In the genomic region with DNA sequence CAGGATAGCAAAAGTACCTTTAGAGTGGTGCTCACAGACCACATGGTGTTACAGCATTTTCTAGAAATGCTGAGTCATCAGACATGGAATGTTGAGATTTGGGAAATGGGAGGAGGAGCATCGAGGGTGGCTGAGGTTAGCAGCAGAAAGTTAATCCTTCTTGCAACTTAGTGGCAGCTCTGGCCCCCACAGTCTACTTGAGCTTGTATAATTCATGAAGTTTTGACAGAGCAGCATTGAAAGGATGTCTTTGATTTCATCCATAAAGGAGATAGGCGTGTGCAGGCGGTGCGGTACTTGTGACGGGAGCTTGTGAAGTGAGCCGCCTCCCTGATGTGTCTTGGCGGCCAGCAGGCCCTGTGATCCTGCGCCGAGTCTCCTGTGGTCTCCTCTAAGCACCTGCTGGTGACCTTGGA, we compare ENCODE assay signal across 14 cellular contexts.
DNase-seq lines count a peak whose midpoint lies in the region; ATAC-seq, FAIRE-seq and TF ChIP-seq lines count a peak whose summit lies in the region.
"Had no signal": no experiment of that assay in that cellular context is flagged by ENCODE, and none has a peak within 500 bp of the region (broad histone marks: within the 10 kb centered on the region; RNA-seq: fewer than 3 reads in every experiment).

No MANE protein-coding gene starts in this region.

- no peak overlapping the region for H3K27ac Mint-ChIP-seq in activated T-helper 2 cell treated with anti-CD3 and anti-CD28 coated beads, Interferon-gamma antibody, Interleukin-2, Interleukin-4, amounts not matched to agents 10 μg/mL and 5 μg/mL and 100 μg/mL, durations not matched to agents 14 hours and 24 hours and 36 hours
- H3K27ac Mint-ChIP-seq: activated naive CD4-positive, alpha-beta T cell treated with anti-CD3 and anti-CD28 coated beads for 36 hours; dendritic cell treated with granulocyte-macrophage colony-stimulating factor and Interleukin-4, amounts not matched to agents 40 ng/mL and 50 ng/mL, for 4 days had no signal

- H3K27me3 Mint-ChIP-seq in activated T-helper 2 cell treated with anti-CD3 and anti-CD28 coated beads, Interferon-gamma antibody, Interleukin-2, Interleukin-4, amounts not matched to agents 10 μg/mL and 5 μg/mL and 100 μg/mL, durations not matched to agents 14 hours and 24 hours and 36 hours (ENCODE audit: low read depth), result no peaks in the 10 kb centered on the region
- H3K27me3 Mint-ChIP-seq: dendritic cell treated with granulocyte-macrophage colony-stimulating factor and Interleukin-4, amounts not matched to agents 40 ng/mL and 50 ng/mL, for 4 days had no signal

- WGBS in A549 (ENCODE audit: missing lambda C conversion rate), result 84% methylated on average over 5 of the region's 9 CpGs
- no CpG with 5 or more reads among the region's 9 CpGs for WGBS in mesendoderm (ENCODE audit: extremely low coverage, insufficient coverage, low lambda C conversion rate)

- no peak for TF ChIP-seq EP300 in A549 (IDR thresholded peaks at IDR 0.05)

- no peak overlapping the region for H3K9ac ChIP-seq in mesendoderm (ENCODE audit: low read length)

- H3K18ac ChIP-seq in mesendoderm (ENCODE audit: low read length), result no peak overlapping the region

- peaks cover 13% of the 10 kb centered on the region for H3K4me1 Mint-ChIP-seq in activated T-helper 2 cell treated with anti-CD3 and anti-CD28 coated beads, Interferon-gamma antibody, Interleukin-2, Interleukin-4, amounts not matched to agents 10 μg/mL and 5 μg/mL and 100 μg/mL, durations not matched to agents 14 hours and 24 hours and 36 hours (ENCODE audit: low read depth)

- no peaks in the 10 kb centered on the region for H3K27me3 ChIP-seq in mesendoderm (ENCODE audit: insufficient read depth, low read length, poor library complexity)
- H3K27me3 ChIP-seq: gastrocnemius medialis had no signal

- no peak for TF ChIP-seq RAD21 in A549 (conservative IDR thresholded peaks at IDR 0.05 in 1 of 2, IDR thresholded peaks at IDR 0.05 in 1 of 2)

- TF ChIP-seq CTCF in A549 (IDR thresholded peaks at IDR 0.05) (no peak), choroid plexus epithelial cell (conservative IDR thresholded peaks at IDR 0.05; ENCODE audit: low read depth, low read length) (no peak), OCI-LY7 (conservative IDR thresholded peaks at IDR 0.05; ENCODE audit: low read length) (no peak)

- POLR2A ChIA-PET in A549 (lab: Yijun Ruan, JAX), result no interaction called here
- POLR2A ChIA-PET in OCI-LY7 (lab: Charles Lee), result no interaction called here

- no peaks in the 10 kb centered on the region for H3K79me2 ChIP-seq in mesendoderm (ENCODE audit: control insufficient read depth, insufficient read depth, low read length)
- no peaks in the 10 kb centered on the region for H3K79me2 ChIP-seq in OCI-LY7 (ENCODE audit: insufficient read depth, low read depth, low read length)

- H3K36me3 Mint-ChIP-seq in activated T-helper 2 cell treated with anti-CD3 and anti-CD28 coated beads, Interferon-gamma antibody, Interleukin-2, Interleukin-4, amounts not matched to agents 10 μg/mL and 5 μg/mL and 100 μg/mL, durations not matched to agents 14 hours and 24 hours and 36 hours (ENCODE audit: low read depth), result peaks cover 18% of the 10 kb centered on the region

- H3K27ac ChIP-seq in A549 (0 out of 6 replicates have a peak overlapping the region, but pooled peaks of 1 of the 2 experiments have one; percentile 28), mesendoderm (ENCODE audit: low read depth, low read length) (no peak overlapping the region), OCI-LY7 (ENCODE audit: low read depth, low read length, poor library complexity, severe bottlenecking) (no peak overlapping the region)
- H3K27ac ChIP-seq: gastrocnemius medialis had no signal

- ATAC-seq in A549, result no peak
- ATAC-seq: gastrocnemius medialis had no signal

- H2BK5ac ChIP-seq in mesendoderm (ENCODE audit: low read length), result no peak overlapping the region

- H3K9me3 ChIP-seq in A549, result no peaks in the 10 kb centered on the region; the same call in 2 of the 3 replicates
- no peaks in the 10 kb centered on the region for H3K9me3 ChIP-seq in OCI-LY7 (ENCODE audit: low read length)

- H4K20me1 ChIP-seq in OCI-LY7 (ENCODE audit: insufficient read depth, low read length), result no peaks in the 10 kb centered on the region

- H3K4ac ChIP-seq in mesendoderm (ENCODE audit: low read depth, low read length), result no peak overlapping the region

- H4K8ac ChIP-seq in mesendoderm (ENCODE audit: low read depth, low read length), result no peak overlapping the region

- H4K5ac ChIP-seq in mesendoderm (ENCODE audit: low read length), result no peak overlapping the region

- no peak overlapping the region for H3K4me3 Mint-ChIP-seq in activated T-helper 2 cell treated with anti-CD3 and anti-CD28 coated beads, Interferon-gamma antibody, Interleukin-2, Interleukin-4, amounts not matched to agents 10 μg/mL and 5 μg/mL and 100 μg/mL, durations not matched to agents 14 hours and 24 hours and 36 hours (ENCODE audit: low read depth)
- H3K4me3 Mint-ChIP-seq: activated naive CD4-positive, alpha-beta T cell treated with anti-CD3 and anti-CD28 coated beads for 36 hours; dendritic cell treated with granulocyte-macrophage colony-stimulating factor and Interleukin-4, amounts not matched to agents 40 ng/mL and 50 ng/mL, for 4 days; H9 had no signal

- no TSS peak for BruUV-seq in OCI-LY7 (replicated peaks; lab: Mats Ljungman, UMichigan)

- DNase-seq in A549 (ENCODE audit: low read depth in 1 of 2, low spot score in 1 of 2) (no peak), HS-5 (ENCODE audit: low read depth) (peak; percentile 3), choroid plexus epithelial cell (ENCODE audit: low read depth) (peak; percentile 85), mesendoderm (peak; percentile 71), OCI-LY7 (ENCODE audit: low spot score) (no peak), NCI-H2227 (lab: John Stamatoyannopoulos, UW; ENCODE audit: unreplicated experiment) (no peak)
- DNase-seq in activated T-helper 2 cell treated with anti-CD3 and anti-CD28 coated beads, Interferon-gamma antibody, Interleukin-2, Interleukin-4, amounts not matched to agents 10 μg/mL and 5 μg/mL and 100 μg/mL, durations not matched to agents 14 hours and 24 hours and 36 hours (ENCODE audit: low spot score), result no peak
- DNase-seq in stimulated activated naive CD4-positive, alpha-beta T cell treated with Interleukin-2 at 50 U/mL for 16 hours (lab: John Stamatoyannopoulos, UW), result no peak
- DNase-seq: activated naive CD4-positive, alpha-beta T cell treated with anti-CD3 and anti-CD28 coated beads for 36 hours; gastrocnemius medialis; H9; NCI-H1417; NCI-H526 treated with DMSO at 0.1 percent for 48 hours had no signal

- H3K4me1 ChIP-seq in A549, result no peaks in the 10 kb centered on the region
- H3K4me1 ChIP-seq in mesendoderm (ENCODE audit: control insufficient read depth, low read depth, low read length), result peaks cover 2% of the 10 kb centered on the region
- no peaks in the 10 kb centered on the region for H3K4me1 ChIP-seq in OCI-LY7 (ENCODE audit: insufficient read depth, low read length, poor library complexity, severe bottlenecking)
- H3K4me1 ChIP-seq: gastrocnemius medialis had no signal

- H2BK120ac ChIP-seq in mesendoderm (ENCODE audit: low read depth, low read length), result no peak overlapping the region

- no peak overlapping the region for H2AFZ ChIP-seq in OCI-LY7 (ENCODE audit: low read length)

- no peaks in the 10 kb centered on the region for H3K36me3 ChIP-seq in mesendoderm (ENCODE audit: control insufficient read depth, insufficient read depth, low read length)
- no peaks in the 10 kb centered on the region for H3K36me3 ChIP-seq in OCI-LY7 (ENCODE audit: insufficient read depth, low read length)
- H3K36me3 ChIP-seq: gastrocnemius medialis had no signal

- H2AK5ac ChIP-seq in mesendoderm (ENCODE audit: low read length), result no peak overlapping the region

- no peak for TF ChIP-seq POLR2A in A549 (IDR thresholded peaks at IDR 0.05; ENCODE audit: low read length)

- no peaks in the 10 kb centered on the region for H3K9me2 ChIP-seq in OCI-LY7 (ENCODE audit: insufficient read depth, low read length)

- H3K9me3 Mint-ChIP-seq in activated T-helper 2 cell treated with anti-CD3 and anti-CD28 coated beads, Interferon-gamma antibody, Interleukin-2, Interleukin-4, amounts not matched to agents 10 μg/mL and 5 μg/mL and 100 μg/mL, durations not matched to agents 14 hours and 24 hours and 36 hours, result peaks cover 24% of the 10 kb centered on the region

- H2BK15ac ChIP-seq in mesendoderm (replicated peaks; ENCODE audit: low read depth), result no peak overlapping the region

- H3K4me2 ChIP-seq in A549 (no peak overlapping the region), mesendoderm (ENCODE audit: low read length) (no peak overlapping the region), OCI-LY7 (ENCODE audit: low read length) (no peak overlapping the region)

- peak overlapping the region; percentile 3 for H3K56ac ChIP-seq in mesendoderm (ENCODE audit: low read length)

- intact Hi-C loops in activated T-helper 2 cell treated with anti-CD3 and anti-CD28 coated beads, Interferon-gamma antibody, Interleukin-2, Interleukin-4, amounts not matched to agents 10 μg/mL and 5 μg/mL and 100 μg/mL, durations not matched to agents 14 hours and 24 hours and 36 hours (cut with micrococcal nuclease), result no loop called here
- intact Hi-C loops in OCI-LY7 (cut with micrococcal nuclease; ENCODE audit: unreplicated experiment), result no loop called here

- H3K23ac ChIP-seq in mesendoderm (ENCODE audit: low read length), result no peak overlapping the region

- H3K4me3 ChIP-seq in A549 (no peak overlapping the region), choroid plexus epithelial cell (ENCODE audit: low read depth, low read length) (no peak overlapping the region), mesendoderm (ENCODE audit: low read length) (no peak overlapping the region), OCI-LY7 (ENCODE audit: low read depth, low read length, poor library complexity, severe bottlenecking) (no peak overlapping the region)
- H3K4me3 ChIP-seq: gastrocnemius medialis had no signal

- CTCF ChIA-PET in A549 (lab: Yijun Ruan, JAX), result no interaction called here
- CTCF ChIA-PET in OCI-LY7 (lab: Charles Lee; ENCODE audit: unreplicated experiment), result no interaction called here

- H3K79me1 ChIP-seq in mesendoderm (ENCODE audit: low read length), result no peaks in the 10 kb centered on the region

- FAIRE-seq in A549 (lab: Jason Lieb, UNC), result no peak

TF ChIP-seq in A549, 52 proteins besides CTCF, POLR2A, EP300 and RAD21 (continues in another document):
- no peak for TF ChIP-seq PHF8 (IDR thresholded peaks at IDR 0.05; ENCODE audit: borderline replicate concordance, low read depth)
- TF ChIP-seq KDM5A (IDR thresholded peaks at IDR 0.05), result no peak
- no peak for TF ChIP-seq RNF2 (IDR thresholded peaks at IDR 0.05; ENCODE audit: borderline replicate concordance, low read depth)
- TF ChIP-seq ESRRA (IDR thresholded peaks at IDR 0.05; ENCODE audit: borderline replicate concordance, low read length), result no peak

Comparison
In these comparisons a context has a peak if more than half of its experiments do, and no peak if none do; other contexts are left out.
1. DNase-seq: peak in HS-5 (single experiment), choroid plexus epithelial cell (single experiment) and mesendoderm (single experiment); none in A549 (0 of 2), activated T-helper 2 cell treated with anti-CD3 and anti-CD28 coated beads, Interferon-gamma antibody, Interleukin-2, Interleukin-4, amounts not matched to agents 10 μg/mL and 5 μg/mL and 100 μg/mL, durations not matched to agents 14 hours and 24 hours and 36 hours (single experiment), stimulated activated naive CD4-positive, alpha-beta T cell treated with Interleukin-2 at 50 U/mL for 16 hours (single experiment), OCI-LY7 (single experiment) and NCI-H2227 (single experiment).